Comparison of ENCODE assay signal across 27 cellular contexts in genomic region chr4:108443585-108443984, GRCh38.
"Had no signal": no experiment of that assay in that cellular context is flagged by ENCODE, and none has a peak within 500 bp of the region (broad histone marks: within the 10 kb centered on the region; RNA-seq: fewer than 3 reads in every experiment).

No MANE protein-coding gene starts in this region.

- H3K27me3 ChIP-seq: esophagus squamous epithelium, heart right ventricle, left lung, right lobe of liver, testis, tibial artery, vagina had no signal

- H3K9me3 ChIP-seq: esophagus squamous epithelium, heart right ventricle, left lung, right lobe of liver, testis, tibial artery, vagina had no signal

- H3K4me3 ChIP-seq: coronary artery, esophagus squamous epithelium, heart right ventricle, left lung, right lobe of liver, smooth muscle cell, testis, tibial artery, vagina had no signal

- H3K27ac ChIP-seq: coronary artery, esophagus squamous epithelium, heart right ventricle, left lung, parathyroid adenoma, right lobe of liver, testis, tibial artery, vagina had no signal

- H3K4me1 ChIP-seq: esophagus squamous epithelium, heart right ventricle, left lung, parathyroid adenoma, right lobe of liver, testis, tibial artery, vagina had no signal

- H3K27ac Mint-ChIP-seq: naive B cell; natural killer cell treated with Interleukin-12 subunit alpha and Interleukin-12 subunit beta and Interleukin-15 and Interleukin-18, amount 100 ng/mL, for 72 hours; progenitor cell of endocrine pancreas; stimulated activated effector memory CD8-positive, alpha-beta T cell treated with anti-CD3 and anti-CD28 coated beads, Interleukin-12 subunit alpha, Interleukin-12 subunit beta, amount 100 ng/mL, for 72 hours had no signal

- H3K9me3 Mint-ChIP-seq: natural killer cell treated with Interleukin-12 subunit alpha and Interleukin-12 subunit beta and Interleukin-15 and Interleukin-18, amount 100 ng/mL, for 72 hours had no signal

- H3K36me3 Mint-ChIP-seq: naive B cell; stimulated activated effector memory CD8-positive, alpha-beta T cell treated with anti-CD3 and anti-CD28 coated beads, Interleukin-12 subunit alpha, Interleukin-12 subunit beta, amount 100 ng/mL, for 72 hours had no signal

- DNase-seq: dermis blood vessel endothelial cell; effector memory CD4-positive, alpha-beta T cell; esophagus squamous epithelium; foreskin melanocyte; glutamatergic neuron; heart right ventricle; hippocampal formation; left cardiac atrium; left lung; mesendoderm; naive B cell; right lobe of liver; stimulated activated CD4-positive, alpha-beta T cell treated with anti-CD3 and anti-CD28 coated beads, Interleukin-12 subunit alpha, Interleukin-12 subunit beta, amount 100 ng/mL, for 4 hours; stimulated activated CD4-positive, alpha-beta T cell treated with anti-CD3 and anti-CD28 coated beads, Interleukin-1b, Interleukin-23, amount 100 ng/mL, for 48 hours; stimulated activated CD4-positive, alpha-beta T cell treated with anti-CD3 and anti-CD28 coated beads, Interleukin-4, amount 100 ng/mL, for 24 hours; stimulated activated naive CD8-positive, alpha-beta T cell treated with anti-CD3 and anti-CD28 coated beads, Interleukin-15, Interleukin-2, amounts not matched to agents 100 U/mL and 50 U/mL, for 24 hours; substantia nigra; testis; tibial artery had no signal

- H3K36me3 ChIP-seq: esophagus squamous epithelium, heart right ventricle, left lung, right lobe of liver, tibial artery, vagina had no signal

- H3K4me3 Mint-ChIP-seq: naive B cell; natural killer cell treated with Interleukin-12 subunit alpha and Interleukin-12 subunit beta and Interleukin-15 and Interleukin-18, amount 100 ng/mL, for 72 hours; neural crest cell; stimulated activated effector memory CD8-positive, alpha-beta T cell treated with anti-CD3 and anti-CD28 coated beads, Interleukin-12 subunit alpha, Interleukin-12 subunit beta, amount 100 ng/mL, for 72 hours had no signal

- ATAC-seq: heart right ventricle; left cardiac atrium; left lung; natural killer cell treated with Interleukin-12 subunit alpha and Interleukin-12 subunit beta and Interleukin-15 and Interleukin-18, amount 100 ng/mL, for 72 hours; right lobe of liver; stimulated activated effector memory CD8-positive, alpha-beta T cell treated with anti-CD3 and anti-CD28 coated beads, Interleukin-12 subunit alpha, Interleukin-12 subunit beta, amount 100 ng/mL, for 72 hours; stimulated activated naive CD8-positive, alpha-beta T cell treated with anti-CD3 and anti-CD28 coated beads, Interleukin-15, Interleukin-2, amounts not matched to agents 100 U/mL and 50 U/mL, for 24 hours had no signal

- H3K27me3 Mint-ChIP-seq: naive B cell, progenitor cell of endocrine pancreas had no signal

- H3K4me1 Mint-ChIP-seq: naive B cell; neural crest cell; stimulated activated effector memory CD8-positive, alpha-beta T cell treated with anti-CD3 and anti-CD28 coated beads, Interleukin-12 subunit alpha, Interleukin-12 subunit beta, amount 100 ng/mL, for 72 hours had no signal
